In genomic region chr3:126058666-126059065, GRCh38 we compare ENCODE assay signal across 20 cellular contexts.
"Had no signal": no experiment of that assay in that cellular context is flagged by ENCODE, and none has a peak within 500 bp of the region (broad histone marks: within the 10 kb centered on the region; RNA-seq: fewer than 3 reads in every experiment).

No MANE protein-coding gene starts in this region.

- H3K9me3 Mint-ChIP-seq: dendritic cell treated with granulocyte-macrophage colony-stimulating factor and Interleukin-4, amounts not matched to agents 40 ng/mL and 50 ng/mL, for 4 days; effector memory CD8-positive, alpha-beta T cell; naive B cell; stimulated activated naive CD8-positive, alpha-beta T cell treated with anti-CD3 and anti-CD28 coated beads, Interleukin-15, Interleukin-2, amounts not matched to agents 100 ng/mL and 50 ng/mL, for 24 hours; type B pancreatic cell had no signal

- H3K4me3 Mint-ChIP-seq: activated naive CD8-positive, alpha-beta T cell treated with anti-CD3 and anti-CD28 coated beads, Interleukin-2, amount 10 ng/mL, durations not matched to agents 7 days and 5 days; dendritic cell treated with granulocyte-macrophage colony-stimulating factor and Interleukin-4, amounts not matched to agents 40 ng/mL and 50 ng/mL, for 4 days; effector memory CD8-positive, alpha-beta T cell; naive B cell; stimulated activated naive CD8-positive, alpha-beta T cell treated with anti-CD3 and anti-CD28 coated beads, Interleukin-15, Interleukin-2, amounts not matched to agents 100 ng/mL and 50 ng/mL, for 24 hours; type B pancreatic cell had no signal

- DNase-seq: activated CD4-positive, alpha-beta T cell treated with anti-CD3 and anti-CD28 coated beads for 1 hour; activated CD4-positive, alpha-beta T cell treated with anti-CD3 and anti-CD28 coated beads, Interleukin-2, amount 50 U/mL, for 4 hours; activated naive CD4-positive, alpha-beta T cell; activated naive CD8-positive, alpha-beta T cell treated with anti-CD3 and anti-CD28 coated beads, Interleukin-2, amount 10 ng/mL, durations not matched to agents 7 days and 5 days; activated T-cell treated with anti-CD3 and anti-CD28 coated beads for 4 hours; anterior cingulate cortex; effector memory CD8-positive, alpha-beta T cell; erythroblast; heart right ventricle; left cardiac atrium; naive B cell; nucleus accumbens; right lobe of liver; spleen; T-helper 9 cell had no signal

- H3K27me3 Mint-ChIP-seq: activated naive CD8-positive, alpha-beta T cell treated with anti-CD3 and anti-CD28 coated beads, Interleukin-2, amount 10 ng/mL, durations not matched to agents 7 days and 5 days; effector memory CD8-positive, alpha-beta T cell; naive B cell; progenitor cell of endocrine pancreas; stimulated activated naive CD8-positive, alpha-beta T cell treated with anti-CD3 and anti-CD28 coated beads, Interleukin-15, Interleukin-2, amounts not matched to agents 100 ng/mL and 50 ng/mL, for 24 hours; type B pancreatic cell had no signal

- ATAC-seq: effector memory CD8-positive, alpha-beta T cell; gastroesophageal sphincter; right lobe of liver had no signal

- H3K27ac Mint-ChIP-seq: activated naive CD8-positive, alpha-beta T cell treated with anti-CD3 and anti-CD28 coated beads, Interleukin-2, amount 10 ng/mL, durations not matched to agents 7 days and 5 days; dendritic cell treated with granulocyte-macrophage colony-stimulating factor and Interleukin-4, amounts not matched to agents 40 ng/mL and 50 ng/mL, for 4 days; progenitor cell of endocrine pancreas; stimulated activated naive CD8-positive, alpha-beta T cell treated with anti-CD3 and anti-CD28 coated beads, Interleukin-15, Interleukin-2, amounts not matched to agents 100 ng/mL and 50 ng/mL, for 24 hours had no signal
